ENCODE assay signal across 15 cellular contexts in genomic region chr7:18975689-18976280, GRCh38.
A peak's percentile ranks its signal among the peaks of the same experiment; 100 is the strongest.
DNase-seq lines count a peak whose midpoint lies in the region; ATAC-seq and TF ChIP-seq lines count a peak whose summit lies in the region.
"Had no signal": no experiment of that assay in that cellular context is flagged by ENCODE, and none has a peak within 500 bp of the region (broad histone marks: within the 10 kb centered on the region; RNA-seq: fewer than 3 reads in every experiment).

No MANE protein-coding gene starts in this region.

- intact Hi-C loops in aorta (cut with DNase I), result loop anchor here in 1 of 2 donors (10.0 kb wide), 1 partner anchor 139 kb away; the partner anchor contains the start of gene TWIST1

- H3K79me1 ChIP-seq in mesendoderm (ENCODE audit: low read length), result no peaks in the 10 kb centered on the region

- H3K4ac ChIP-seq in mesendoderm (ENCODE audit: low read depth, low read length), result no peak overlapping the region

- WGBS in mesendoderm (ENCODE audit: extremely low coverage, insufficient coverage, low lambda C conversion rate), result no CpG with 5 or more reads among the region's 9 CpGs
- WGBS in aorta, 2 donors, result 64 to 74% methylated on average over 9 of the region's 9 CpGs

- H2BK120ac ChIP-seq in mesendoderm (ENCODE audit: low read depth, low read length), result no peak overlapping the region

- no peak overlapping the region for H3K4me2 ChIP-seq in mesendoderm (ENCODE audit: low read length)
- H3K4me2 ChIP-seq: KMS-11 had no signal

- no peak overlapping the region for H3K23ac ChIP-seq in mesendoderm (ENCODE audit: low read length)

- no peaks in the 10 kb centered on the region for H3K36me3 ChIP-seq in mesendoderm (ENCODE audit: control insufficient read depth, insufficient read depth, low read length)
- no peaks in the 10 kb centered on the region for H3K36me3 ChIP-seq in aorta (ENCODE audit: control insufficient read depth in 1 of 2, insufficient read depth in 2 of 2, low read length in 1 of 2)

- CTCF ChIA-PET in RWPE1 (lab: Yijun Ruan, JAX), result interaction anchor here (0.7 kb wide), 1 partner anchor 841 kb away, joined by 3 read pairs; no protein-coding TSS in a partner anchor

- POLR2A ChIA-PET in RWPE1 (lab: Yijun Ruan, JAX; ENCODE audit: low non-redundant PET), result no interaction called here

- H3K4me3 ChIP-seq in mesendoderm (ENCODE audit: low read length) (no peak overlapping the region), aorta (ENCODE audit: low read length in 2 of 2) (no peak overlapping the region)

- no peak overlapping the region for H2BK15ac ChIP-seq in mesendoderm (replicated peaks; ENCODE audit: low read depth)

- no peak overlapping the region for H4K5ac ChIP-seq in mesendoderm (ENCODE audit: low read length)

- H3K9ac ChIP-seq in mesendoderm (ENCODE audit: low read length), result no peak overlapping the region
- H3K9ac ChIP-seq: KMS-11 had no signal

- TF ChIP-seq CTCF in RWPE1 (conservative IDR thresholded peaks at IDR 0.05; ENCODE audit: low read depth), result no peak

- H3K18ac ChIP-seq in mesendoderm (ENCODE audit: low read length), result no peak overlapping the region

- no peak overlapping the region for H2AK5ac ChIP-seq in mesendoderm (ENCODE audit: low read length)

- H3K27me3 ChIP-seq in mesendoderm (ENCODE audit: insufficient read depth, low read length, poor library complexity) (no peaks in the 10 kb centered on the region), aorta (ENCODE audit: control insufficient read depth in 1 of 2, insufficient read depth in 2 of 2, low read length in 1 of 2) (no peaks in the 10 kb centered on the region)

- no peak overlapping the region for H2BK5ac ChIP-seq in mesendoderm (ENCODE audit: low read length)

- ATAC-seq in aorta (ENCODE audit: low FRiP score), result no peak
- ATAC-seq: T-cell had no signal

- H3K27ac ChIP-seq in RWPE1 (peak overlapping the region; percentile 90), mesendoderm (ENCODE audit: low read depth, low read length) (no peak overlapping the region), aorta (ENCODE audit: low read depth in 1 of 2, low read length in 2 of 2) (peak overlapping the region; percentile 57 to 80)
- H3K27ac ChIP-seq: 22Rv1, C4-2B, KMS-11 had no signal

- no peak overlapping the region for H4K8ac ChIP-seq in mesendoderm (ENCODE audit: low read depth, low read length)

- H3K79me2 ChIP-seq in mesendoderm (ENCODE audit: control insufficient read depth, insufficient read depth, low read length), result no peaks in the 10 kb centered on the region

- DNase-seq in DMS 273 (lab: John Stamatoyannopoulos, UW; ENCODE audit: unreplicated experiment) (peak; percentile 63), DMS 273 treated with DMSO at 0.1 percent for 48 hours (lab: John Stamatoyannopoulos, UW) (no peak), RWPE1 (ENCODE audit: low spot score) (no peak), mesendoderm (peak; percentile 77), aorta (no peak), RPMI8226 (no peak)
- no peak for DNase-seq in activated CD4-positive, CD25-positive, alpha-beta regulatory T cell treated with anti-CD3 and anti-CD28 coated beads, Interleukin-2, amount 50 U/mL, for 72 hours
- no peak for DNase-seq in stimulated activated CD4-positive, alpha-beta T cell treated with anti-CD3 and anti-CD28 coated beads, Interleukin-4, amount 100 ng/mL, for 24 hours
- DNase-seq: AML-193, NCI-H1417 treated with DMSO at 0.1 percent for 48 hours, NCI-H187 treated with DMSO at 0.1 percent for 48 hours, T-cell had no signal

- no peak overlapping the region for H3K56ac ChIP-seq in mesendoderm (ENCODE audit: low read length)

- H3K4me1 ChIP-seq in mesendoderm (ENCODE audit: control insufficient read depth, low read depth, low read length) (no peaks in the 10 kb centered on the region), aorta (ENCODE audit: control insufficient read depth in 1 of 2, insufficient read depth in 2 of 2, low read length in 2 of 2) (peaks cover 2 to 8% of the 10 kb centered on the region in 2 donors)

- no peaks in the 10 kb centered on the region for H3K9me3 ChIP-seq in aorta (ENCODE audit: control insufficient read depth, low read length)

Comparison
In these comparisons a context has a peak if more than half of its experiments do, and no peak if none do; other contexts are left out.
1. DNase-seq: peak in DMS 273 (single experiment) and mesendoderm (single experiment); none in DMS 273 treated with DMSO at 0.1 percent for 48 hours (single experiment), RWPE1 (single experiment), aorta (0 of 2), RPMI8226 (single experiment), activated CD4-positive, CD25-positive, alpha-beta regulatory T cell treated with anti-CD3 and anti-CD28 coated beads, Interleukin-2, amount 50 U/mL, for 72 hours (single experiment) and stimulated activated CD4-positive, alpha-beta T cell treated with anti-CD3 and anti-CD28 coated beads, Interleukin-4, amount 100 ng/mL, for 24 hours (single experiment).